In genomic region chr21:36747815-36748381, GRCh38 we compare ENCODE assay signal across 9 cellular contexts. TPM values are rescaled to one million over a fixed set of nuclear protein-coding genes. Genes with fewer than 3 reads are reported as not detected.
DNase-seq lines count a peak whose midpoint lies in the region; ATAC-seq, FAIRE-seq and TF ChIP-seq lines count a peak whose summit lies in the region.
"Had no signal": no experiment of that assay in that cellular context is flagged by ENCODE, and none has a peak within 500 bp of the region (broad histone marks: within the 10 kb centered on the region; RNA-seq: fewer than 3 reads in every experiment).

No MANE protein-coding gene starts in this region.

- no peaks in the 10 kb centered on the region for H3K36me3 ChIP-seq in H7 (replicated peaks; ENCODE audit: control insufficient read depth, insufficient read depth, low read length)
- H3K36me3 ChIP-seq in WERI-Rb-1: no peaks in the 10 kb centered on the region
- H3K36me3 ChIP-seq in thyroid gland: peaks cover 0 to 4% of the 10 kb centered on the region in 2 donors

- H3K4me1 ChIP-seq in thyroid gland: peaks cover 13% of the 10 kb centered on the region in 2 donors

- intact Hi-C loops in thyroid gland (cut with DNase I): loop anchor here (10.0 kb wide), 1 partner anchor 177 kb away; no protein-coding TSS in a partner anchor

- H3K4me3 ChIP-seq in H7 (ENCODE audit: insufficient read depth, low read depth, low read length) (peak overlapping the region; percentile 53), WERI-Rb-1 (ENCODE audit: low read depth, low read length) (peak overlapping the region; percentile 56), epithelial cell of proximal tubule (ENCODE audit: low read depth, low read length) (peak overlapping the region; percentile 42), thyroid gland (replicated peaks in 1 of 3) (peak overlapping the region in 1 of 3 donors; percentile 24)

- no peak for ATAC-seq in HG02571 (IDR thresholded peaks at IDR 0.05; ENCODE audit: unreplicated experiment)

- H3K27me3 ChIP-seq in H7 (ENCODE audit: control insufficient read depth, insufficient read depth, low read length): peaks cover 17% of the 10 kb centered on the region
- H3K27me3 ChIP-seq in WERI-Rb-1 (ENCODE audit: insufficient read depth, low read depth, severe bottlenecking): no peaks in the 10 kb centered on the region
- H3K27me3 ChIP-seq in thyroid gland: no peaks in the 10 kb centered on the region

- H3K9me3 ChIP-seq in WERI-Rb-1 (ENCODE audit: severe bottlenecking) (no peaks in the 10 kb centered on the region), thyroid gland (no peaks in the 10 kb centered on the region)

- DNase-seq in AG20443 (ENCODE audit: low spot score): peak; percentile 89
- DNase-seq in H7: peak; percentile 97
- DNase-seq in WERI-Rb-1: peak; percentile 86
- DNase-seq in epithelial cell of proximal tubule (ENCODE audit: low read depth): no peak
- DNase-seq in myocyte (ENCODE audit: low read depth): peak; percentile 40
- peak; percentile 37 to 44 for DNase-seq in thyroid gland
- DNase-seq in RCC 7860 (ENCODE audit: low spot score): no peak

- no peak for FAIRE-seq in RCC 7860 (lab: Jason Lieb, UNC)
- FAIRE-seq: colon had no signal

- TF ChIP-seq POLR2A in thyroid gland (IDR thresholded peaks at IDR 0.05): no peak

- no peak overlapping the region for H3K27ac ChIP-seq in WERI-Rb-1
- no peak overlapping the region for H3K27ac ChIP-seq in thyroid gland

- peak; percentile 74 for TF ChIP-seq CTCF in WERI-Rb-1 (IDR thresholded peaks at IDR 0.05; ENCODE audit: low read depth, low read length)
- no peak for TF ChIP-seq CTCF in epithelial cell of proximal tubule (conservative IDR thresholded peaks at IDR 0.05; ENCODE audit: low read depth, low read length)
- TF ChIP-seq CTCF in thyroid gland (IDR thresholded peaks at IDR 0.05): peak in 2 of 6 experiments; percentile 22 to 31

- 19% methylated on average over 5 to 7 of the region's 80 CpGs for WGBS in thyroid gland, 2 donors

RNA-seq across cellular contexts. Expression of gene SIM2, which starts 49.0 kb away (rescaled TPM):
- 0.07 and 0.11 TPM in 2 replicates for total RNA-seq in H7 (2014; rRNA removed; shearing (Covaris generic))
- 22.3 and 23.2 TPM in 2 replicates for total RNA-seq in epithelial cell of proximal tubule
- 6.0 and 6.9 TPM in 2 replicates for total RNA-seq in myocyte
- polyA plus RNA-seq in myocyte (2012): 6.6 TPM
- total RNA-seq in thyroid gland: not detected

Comparison
In these comparisons a context has a peak if more than half of its experiments do, and no peak if none do; other contexts are left out.
1. DNase-seq: peak in AG20443 (single experiment), H7 (single experiment), WERI-Rb-1 (single experiment), myocyte (single experiment) and thyroid gland (2 of 2); none in epithelial cell of proximal tubule (single experiment) and RCC 7860 (single experiment).